Comparison of ENCODE assay signal across 7 cellular contexts in genomic region chr3:35965908-35966307, GRCh38.
DNase-seq lines count a peak whose midpoint lies in the region; ATAC-seq and TF ChIP-seq lines count a peak whose summit lies in the region.

No MANE protein-coding gene starts in this region.

- H4K20me1 ChIP-seq in hepatocyte (ENCODE audit: insufficient read depth, poor library complexity, severe bottlenecking): no peaks in the 10 kb centered on the region

- H3K27me3 ChIP-seq in hepatocyte: peaks cover 7% of the 10 kb centered on the region
- H3K27me3 ChIP-seq in upper lobe of left lung: no peaks in the 10 kb centered on the region

- no peak for TF ChIP-seq EP300 in Ishikawa (IDR thresholded peaks at IDR 0.05; ENCODE audit: borderline replicate concordance)
- TF ChIP-seq EP300 in upper lobe of left lung (IDR thresholded peaks at IDR 0.05): no peak

- H3K27ac ChIP-seq in hepatocyte: no peak overlapping the region
- H3K27ac ChIP-seq in upper lobe of left lung: no peak overlapping the region

- no peak overlapping the region for H2AFZ ChIP-seq in hepatocyte

- peak; percentile 72 for TF ChIP-seq CTCF in hepatocyte (IDR thresholded peaks at IDR 0.05; ENCODE audit: poor library complexity)
- peak in 4 of 6 experiments; percentile 34 to 54 (median 43) for TF ChIP-seq CTCF in upper lobe of left lung (IDR thresholded peaks at IDR 0.05)

- ATAC-seq in upper lobe of left lung (ENCODE audit: low FRiP score in 2 of 2): peak in 1 of 2 donors; percentile 74
- no peak for ATAC-seq in HG02798 (IDR thresholded peaks at IDR 0.05; ENCODE audit: poor library complexity, unreplicated experiment)

- no peak overlapping the region for H3K4me3 ChIP-seq in hepatocyte
- H3K4me3 ChIP-seq in upper lobe of left lung: no peak overlapping the region

- H3K9me3 ChIP-seq in hepatocyte (ENCODE audit: low read depth): no peaks in the 10 kb centered on the region
- no peaks in the 10 kb centered on the region for H3K9me3 ChIP-seq in upper lobe of left lung

- no peak for TF ChIP-seq POLR2A in upper lobe of left lung (IDR thresholded peaks at IDR 0.05)

- no peaks in the 10 kb centered on the region for H3K4me1 ChIP-seq in hepatocyte (ENCODE audit: insufficient read depth)
- peaks cover 0 to 7% (median 3%) of the 10 kb centered on the region in 4 donors for H3K4me1 ChIP-seq in upper lobe of left lung

- DNase-seq in GM04503 (ENCODE audit: low read depth) (peak; percentile 4), SW 1271 (lab: John Stamatoyannopoulos, UW) (peak; percentile 16 to 62), hepatocyte (ENCODE audit: low spot score) (peak; percentile 49), upper lobe of left lung (no peak), COLO668 (lab: John Stamatoyannopoulos, UW; ENCODE audit: unreplicated experiment) (no peak)

- H3K9me2 ChIP-seq in hepatocyte (replicated peaks; ENCODE audit: insufficient read depth): no peaks in the 10 kb centered on the region

- no peaks in the 10 kb centered on the region for H3K79me2 ChIP-seq in hepatocyte

- WGBS in hepatocyte (ENCODE audit: low lambda C conversion rate, missing lambda C conversion rate): 23% methylated on average over 2 of the region's 2 CpGs
- WGBS in upper lobe of left lung, 2 donors: 12 to 14% methylated on average over 2 of the region's 2 CpGs

- no peaks in the 10 kb centered on the region for H3K36me3 ChIP-seq in hepatocyte (replicated peaks; ENCODE audit: insufficient read depth, low read depth)
- no peaks in the 10 kb centered on the region for H3K36me3 ChIP-seq in upper lobe of left lung

- TF ChIP-seq RAD21 in Ishikawa (IDR thresholded peaks at IDR 0.05; ENCODE audit: low read depth): peak; percentile 70

- no peak overlapping the region for H3K4me2 ChIP-seq in hepatocyte

TF ChIP-seq in Ishikawa, 13 proteins besides CTCF, POLR2A, EP300 and RAD21:
- TF ChIP-seq CREB1 (IDR thresholded peaks at IDR 0.05; ENCODE audit: low read depth) (no peak), MAX (IDR thresholded peaks at IDR 0.05) (no peak), USF1 (IDR thresholded peaks at IDR 0.05) (no peak), YY1 (IDR thresholded peaks at IDR 0.05; ENCODE audit: low read depth) (no peak), TAF1 (IDR thresholded peaks at IDR 0.05; ENCODE audit: low read depth) (no peak), TEAD4 (IDR thresholded peaks at IDR 0.05) (no peak), CEBPB (IDR thresholded peaks at IDR 0.05) (no peak), NFIC (IDR thresholded peaks at IDR 0.05) (no peak), EGR1 (IDR thresholded peaks at IDR 0.05) (no peak), TCF12 (IDR thresholded peaks at IDR 0.05; ENCODE audit: low read depth) (no peak), REST (IDR thresholded peaks at IDR 0.05; ENCODE audit: low read depth) (no peak), ZBTB7A (IDR thresholded peaks at IDR 0.05; ENCODE audit: low read depth) (no peak), FOXM1 (IDR thresholded peaks at IDR 0.05; ENCODE audit: borderline replicate concordance, low read depth) (no peak)

Comparison
In these comparisons a context has a peak if more than half of its experiments do, and no peak if none do; other contexts are left out.
1. DNase-seq: peak in GM04503 (single experiment), SW 1271 (2 of 2) and hepatocyte (single experiment); none in upper lobe of left lung (0 of 2) and COLO668 (single experiment).